Comparison of ENCODE assay signal across 22 cellular contexts in genomic region chr4:5478697-5479096, GRCh38.
DNase-seq lines count a peak whose midpoint lies in the region; ATAC-seq and TF ChIP-seq lines count a peak whose summit lies in the region.
"Had no signal": no experiment of that assay in that cellular context is flagged by ENCODE, and none has a peak within 500 bp of the region (broad histone marks: within the 10 kb centered on the region; RNA-seq: fewer than 3 reads in every experiment).

No MANE protein-coding gene starts in this region.

- DNase-seq in right atrium auricular region (ENCODE audit: low spot score) (peak; percentile 44), heart right ventricle (no peak), islet precursor cell (peak; percentile 26), mesenteric fat pad (ENCODE audit: low spot score) (peak; percentile 81), upper lobe of right lung (peak; percentile 25), hippocampal formation (lab: John Stamatoyannopoulos, UW) (no peak), COLO668 (lab: John Stamatoyannopoulos, UW; ENCODE audit: unreplicated experiment) (no peak)
- DNase-seq: AML-193; CD4-positive, alpha-beta T cell; CD8-positive, alpha-beta T cell; COR-L47; DMS 273 treated with DMSO at 0.1 percent for 48 hours; DMS153; DMS53; DMS79; DND-41; GF-D8 had no signal

- no peaks in the 10 kb centered on the region for H3K4me1 ChIP-seq in right atrium auricular region
- H3K4me1 ChIP-seq in heart right ventricle, result no peaks in the 10 kb centered on the region
- no peaks in the 10 kb centered on the region for H3K4me1 ChIP-seq in upper lobe of right lung
- H3K4me1 ChIP-seq: A549; BLaER1 treated with 17β-estradiol and CSF1 and Interleukin-3, amounts not matched to agents 10 nM and 100 nM had no signal

- no peak overlapping the region for H3K27ac ChIP-seq in right atrium auricular region
- no peak overlapping the region for H3K27ac ChIP-seq in heart right ventricle
- H3K27ac ChIP-seq in upper lobe of right lung, result no peak overlapping the region
- H3K27ac ChIP-seq: 22Rv1; A549; BLaER1 treated with 17β-estradiol and CSF1 and Interleukin-3, amounts not matched to agents 10 nM and 100 nM; C4-2B had no signal

- intact Hi-C loops in heart right ventricle (cut with DNase I) (no loop called here), upper lobe of right lung (cut with DNase I) (no loop called here)

- H3K36me3 ChIP-seq in right atrium auricular region, result no peaks in the 10 kb centered on the region
- no peaks in the 10 kb centered on the region for H3K36me3 ChIP-seq in heart right ventricle
- H3K36me3 ChIP-seq in upper lobe of right lung, result no peaks in the 10 kb centered on the region
- H3K36me3 ChIP-seq: BLaER1 treated with 17β-estradiol and CSF1 and Interleukin-3, amounts not matched to agents 10 nM and 100 nM had no signal

- no peak for TF ChIP-seq CTCF in right atrium auricular region (IDR thresholded peaks at IDR 0.05)
- no peak for TF ChIP-seq CTCF in heart right ventricle (IDR thresholded peaks at IDR 0.05)
- TF ChIP-seq CTCF in upper lobe of right lung (IDR thresholded peaks at IDR 0.05), result no peak

- WGBS in heart right ventricle, 2 donors, result 80 to 83% methylated on average over 6 of the region's 6 CpGs

- no peaks in the 10 kb centered on the region for H3K9me3 ChIP-seq in right atrium auricular region
- H3K9me3 ChIP-seq in heart right ventricle, result peaks cover 0 to 14% (median 0%) of the 10 kb centered on the region in 11 donors
- H3K9me3 ChIP-seq in upper lobe of right lung, result no peaks in the 10 kb centered on the region
- H3K9me3 ChIP-seq: A549 had no signal

- H3K4me3 ChIP-seq in right atrium auricular region (no peak overlapping the region), heart right ventricle (no peak overlapping the region), upper lobe of right lung (no peak overlapping the region)
- H3K4me3 ChIP-seq: A549; BLaER1 treated with 17β-estradiol and CSF1 and Interleukin-3, amounts not matched to agents 10 nM and 100 nM had no signal

- ATAC-seq in heart right ventricle (no peak), upper lobe of right lung (no peak), HG03025 (IDR thresholded peaks at IDR 0.05; ENCODE audit: low FRiP score, unreplicated experiment) (no peak)
- ATAC-seq: A549; CD8-positive, alpha-beta T cell had no signal

- no peaks in the 10 kb centered on the region for H3K27me3 ChIP-seq in right atrium auricular region
- no peaks in the 10 kb centered on the region for H3K27me3 ChIP-seq in heart right ventricle
- H3K27me3 ChIP-seq in upper lobe of right lung, result no peaks in the 10 kb centered on the region
- H3K27me3 ChIP-seq: BLaER1 treated with 17β-estradiol and CSF1 and Interleukin-3, amounts not matched to agents 10 nM and 100 nM had no signal

Comparison
In these comparisons a context has a peak if more than half of its experiments do, and no peak if none do; other contexts are left out.
1. DNase-seq: peak in right atrium auricular region (single experiment), islet precursor cell (single experiment), mesenteric fat pad (single experiment) and upper lobe of right lung (single experiment); none in heart right ventricle (0 of 2), hippocampal formation (0 of 2) and COLO668 (single experiment).